Comparison of ENCODE assay signal across 1 cellular context in the genomic region with DNA sequence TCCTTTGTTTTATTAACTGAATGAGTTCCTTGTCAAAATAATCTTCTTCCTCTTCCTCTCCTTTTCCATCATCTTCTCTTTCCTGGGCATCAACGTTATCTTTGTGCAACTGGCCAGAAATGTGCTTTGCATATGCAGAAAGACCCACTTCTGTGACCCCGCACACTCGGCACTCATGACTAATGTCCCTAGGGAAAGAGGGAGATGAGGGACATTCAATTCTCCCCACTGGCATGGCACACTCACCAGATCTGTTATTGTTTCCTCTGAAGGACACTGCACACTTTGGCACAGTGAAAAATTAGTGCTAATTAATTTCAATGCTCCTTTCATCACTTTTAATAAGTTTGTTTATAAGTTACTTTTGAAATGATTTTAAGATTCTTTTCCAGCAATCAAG.
TF ChIP-seq lines count a peak whose summit lies in the region.

No MANE protein-coding gene starts in this region.

TF ChIP-seq in H1, 55 proteins besides CTCF, POLR2A, EP300 and RAD21:
- no peak for TF ChIP-seq SAP30 (IDR thresholded peaks at IDR 0.05; ENCODE audit: insufficient read depth, insufficient replicate concordance, low read length)
- no peak for TF ChIP-seq SUZ12 (IDR thresholded peaks at IDR 0.05; ENCODE audit: low read length)
- TF ChIP-seq, protein P1, sequence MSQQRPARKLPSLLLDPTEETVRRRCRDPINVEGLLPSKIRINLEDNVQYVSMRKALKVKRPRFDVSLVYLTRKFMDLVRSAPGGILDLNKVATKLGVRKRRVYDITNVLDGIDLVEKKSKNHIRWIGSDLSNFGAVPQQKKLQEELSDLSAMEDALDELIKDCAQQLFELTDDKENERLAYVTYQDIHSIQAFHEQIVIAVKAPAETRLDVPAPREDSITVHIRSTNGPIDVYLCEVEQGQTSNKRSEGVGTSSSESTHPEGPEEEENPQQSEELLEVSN (IDR thresholded peaks at IDR 0.05), result no peak
- TF ChIP-seq, protein P2, sequence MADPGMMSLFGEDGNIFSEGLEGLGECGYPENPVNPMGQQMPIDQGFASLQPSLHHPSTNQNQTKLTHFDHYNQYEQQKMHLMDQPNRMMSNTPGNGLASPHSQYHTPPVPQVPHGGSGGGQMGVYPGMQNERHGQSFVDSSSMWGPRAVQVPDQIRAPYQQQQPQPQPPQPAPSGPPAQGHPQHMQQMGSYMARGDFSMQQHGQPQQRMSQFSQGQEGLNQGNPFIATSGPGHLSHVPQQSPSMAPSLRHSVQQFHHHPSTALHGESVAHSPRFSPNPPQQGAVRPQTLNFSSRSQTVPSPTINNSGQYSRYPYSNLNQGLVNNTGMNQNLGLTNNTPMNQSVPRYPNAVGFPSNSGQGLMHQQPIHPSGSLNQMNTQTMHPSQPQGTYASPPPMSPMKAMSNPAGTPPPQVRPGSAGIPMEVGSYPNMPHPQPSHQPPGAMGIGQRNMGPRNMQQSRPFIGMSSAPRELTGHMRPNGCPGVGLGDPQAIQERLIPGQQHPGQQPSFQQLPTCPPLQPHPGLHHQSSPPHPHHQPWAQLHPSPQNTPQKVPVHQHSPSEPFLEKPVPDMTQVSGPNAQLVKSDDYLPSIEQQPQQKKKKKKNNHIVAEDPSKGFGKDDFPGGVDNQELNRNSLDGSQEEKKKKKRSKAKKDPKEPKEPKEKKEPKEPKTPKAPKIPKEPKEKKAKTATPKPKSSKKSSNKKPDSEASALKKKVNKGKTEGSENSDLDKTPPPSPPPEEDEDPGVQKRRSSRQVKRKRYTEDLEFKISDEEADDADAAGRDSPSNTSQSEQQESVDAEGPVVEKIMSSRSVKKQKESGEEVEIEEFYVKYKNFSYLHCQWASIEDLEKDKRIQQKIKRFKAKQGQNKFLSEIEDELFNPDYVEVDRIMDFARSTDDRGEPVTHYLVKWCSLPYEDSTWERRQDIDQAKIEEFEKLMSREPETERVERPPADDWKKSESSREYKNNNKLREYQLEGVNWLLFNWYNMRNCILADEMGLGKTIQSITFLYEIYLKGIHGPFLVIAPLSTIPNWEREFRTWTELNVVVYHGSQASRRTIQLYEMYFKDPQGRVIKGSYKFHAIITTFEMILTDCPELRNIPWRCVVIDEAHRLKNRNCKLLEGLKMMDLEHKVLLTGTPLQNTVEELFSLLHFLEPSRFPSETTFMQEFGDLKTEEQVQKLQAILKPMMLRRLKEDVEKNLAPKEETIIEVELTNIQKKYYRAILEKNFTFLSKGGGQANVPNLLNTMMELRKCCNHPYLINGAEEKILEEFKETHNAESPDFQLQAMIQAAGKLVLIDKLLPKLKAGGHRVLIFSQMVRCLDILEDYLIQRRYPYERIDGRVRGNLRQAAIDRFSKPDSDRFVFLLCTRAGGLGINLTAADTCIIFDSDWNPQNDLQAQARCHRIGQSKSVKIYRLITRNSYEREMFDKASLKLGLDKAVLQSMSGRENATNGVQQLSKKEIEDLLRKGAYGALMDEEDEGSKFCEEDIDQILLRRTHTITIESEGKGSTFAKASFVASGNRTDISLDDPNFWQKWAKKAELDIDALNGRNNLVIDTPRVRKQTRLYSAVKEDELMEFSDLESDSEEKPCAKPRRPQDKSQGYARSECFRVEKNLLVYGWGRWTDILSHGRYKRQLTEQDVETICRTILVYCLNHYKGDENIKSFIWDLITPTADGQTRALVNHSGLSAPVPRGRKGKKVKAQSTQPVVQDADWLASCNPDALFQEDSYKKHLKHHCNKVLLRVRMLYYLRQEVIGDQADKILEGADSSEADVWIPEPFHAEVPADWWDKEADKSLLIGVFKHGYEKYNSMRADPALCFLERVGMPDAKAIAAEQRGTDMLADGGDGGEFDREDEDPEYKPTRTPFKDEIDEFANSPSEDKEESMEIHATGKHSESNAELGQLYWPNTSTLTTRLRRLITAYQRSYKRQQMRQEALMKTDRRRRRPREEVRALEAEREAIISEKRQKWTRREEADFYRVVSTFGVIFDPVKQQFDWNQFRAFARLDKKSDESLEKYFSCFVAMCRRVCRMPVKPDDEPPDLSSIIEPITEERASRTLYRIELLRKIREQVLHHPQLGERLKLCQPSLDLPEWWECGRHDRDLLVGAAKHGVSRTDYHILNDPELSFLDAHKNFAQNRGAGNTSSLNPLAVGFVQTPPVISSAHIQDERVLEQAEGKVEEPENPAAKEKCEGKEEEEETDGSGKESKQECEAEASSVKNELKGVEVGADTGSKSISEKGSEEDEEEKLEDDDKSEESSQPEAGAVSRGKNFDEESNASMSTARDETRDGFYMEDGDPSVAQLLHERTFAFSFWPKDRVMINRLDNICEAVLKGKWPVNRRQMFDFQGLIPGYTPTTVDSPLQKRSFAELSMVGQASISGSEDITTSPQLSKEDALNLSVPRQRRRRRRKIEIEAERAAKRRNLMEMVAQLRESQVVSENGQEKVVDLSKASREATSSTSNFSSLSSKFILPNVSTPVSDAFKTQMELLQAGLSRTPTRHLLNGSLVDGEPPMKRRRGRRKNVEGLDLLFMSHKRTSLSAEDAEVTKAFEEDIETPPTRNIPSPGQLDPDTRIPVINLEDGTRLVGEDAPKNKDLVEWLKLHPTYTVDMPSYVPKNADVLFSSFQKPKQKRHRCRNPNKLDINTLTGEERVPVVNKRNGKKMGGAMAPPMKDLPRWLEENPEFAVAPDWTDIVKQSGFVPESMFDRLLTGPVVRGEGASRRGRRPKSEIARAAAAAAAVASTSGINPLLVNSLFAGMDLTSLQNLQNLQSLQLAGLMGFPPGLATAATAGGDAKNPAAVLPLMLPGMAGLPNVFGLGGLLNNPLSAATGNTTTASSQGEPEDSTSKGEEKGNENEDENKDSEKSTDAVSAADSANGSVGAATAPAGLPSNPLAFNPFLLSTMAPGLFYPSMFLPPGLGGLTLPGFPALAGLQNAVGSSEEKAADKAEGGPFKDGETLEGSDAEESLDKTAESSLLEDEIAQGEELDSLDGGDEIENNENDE (IDR thresholded peaks at IDR 0.05; ENCODE audit: insufficient replicate concordance, low read length), result no peak
- TF ChIP-seq ASH2L (IDR thresholded peaks at IDR 0.05; ENCODE audit: low read length), result no peak
- TF ChIP-seq BACH1 (IDR thresholded peaks at IDR 0.05; ENCODE audit: low read length), result no peak
- no peak for TF ChIP-seq PHF8 (conservative IDR thresholded peaks at IDR 0.05; ENCODE audit: low read depth, low read length)
- TF ChIP-seq KDM5A (IDR thresholded peaks at IDR 0.05; ENCODE audit: low read length), result no peak
- no peak for TF ChIP-seq EZH2 (IDR thresholded peaks at IDR 0.05; ENCODE audit: low read depth, low read length, severe bottlenecking)
- TF ChIP-seq JUND (IDR thresholded peaks at IDR 0.05; ENCODE audit: low read length), result no peak
- TF ChIP-seq SIX5 (IDR thresholded peaks at IDR 0.05; ENCODE audit: low read depth, low read length), result no peak
- TF ChIP-seq TCF12 (IDR thresholded peaks at IDR 0.05; ENCODE audit: low read depth, low read length), result no peak
- no peak for TF ChIP-seq POLR2AphosphoS5 (IDR thresholded peaks at IDR 0.05; ENCODE audit: low read depth, low read length)
- TF ChIP-seq CREB1 (IDR thresholded peaks at IDR 0.05), result no peak
- TF ChIP-seq EGR1 (IDR thresholded peaks at IDR 0.05; ENCODE audit: borderline replicate concordance, low read depth, low read length), result no peak
- TF ChIP-seq SP2 (IDR thresholded peaks at IDR 0.05; ENCODE audit: low read length), result no peak
- no peak for TF ChIP-seq YY1 (IDR thresholded peaks at IDR 0.05; ENCODE audit: low read depth, low read length)
- TF ChIP-seq SIN3A (conservative IDR thresholded peaks at IDR 0.05 in 1 of 2, IDR thresholded peaks at IDR 0.05 in 1 of 2; ENCODE audit: low read depth in 1 of 2, low read length in 2 of 2), result no peak
- no peak for TF ChIP-seq HDAC6 (IDR thresholded peaks at IDR 0.05; ENCODE audit: low read depth, low read length)
